Comparison of ENCODE assay signal across 23 cellular contexts in the genomic region with DNA sequence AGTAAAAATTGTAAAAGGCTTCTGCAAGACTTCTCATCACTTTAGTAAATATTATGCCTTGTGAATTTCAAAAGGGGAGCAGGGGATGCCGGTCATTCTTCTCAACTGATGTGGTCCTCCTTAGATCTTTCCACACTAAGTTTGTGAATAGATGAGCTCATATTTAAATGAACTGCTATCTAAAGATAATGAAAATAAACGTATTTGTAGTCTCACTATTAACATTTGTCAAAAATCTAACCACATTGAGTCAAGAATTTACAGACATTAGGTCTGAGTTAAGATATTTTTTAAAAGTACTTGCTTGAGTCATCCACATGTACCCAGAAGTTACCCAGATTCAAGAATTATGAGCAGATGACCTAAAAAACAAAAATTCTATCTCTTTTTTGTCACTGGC.
"Had no signal": no experiment of that assay in that cellular context is flagged by ENCODE, and none has a peak within 500 bp of the region (broad histone marks: within the 10 kb centered on the region; RNA-seq: fewer than 3 reads in every experiment).

No MANE protein-coding gene starts in this region.

- H3K36me3 ChIP-seq: gastrocnemius medialis, ovary, prostate gland had no signal

- H3K9me3 Mint-ChIP-seq: activated naive CD8-positive, alpha-beta T cell treated with anti-CD3 and anti-CD28 coated beads for 36 hours; memory B cell; natural killer cell treated with Interleukin-12 subunit alpha and Interleukin-12 subunit beta and Interleukin-15 and Interleukin-18, amount 100 ng/mL, for 72 hours had no signal

- H3K27ac Mint-ChIP-seq: activated naive CD8-positive, alpha-beta T cell treated with anti-CD3 and anti-CD28 coated beads for 36 hours had no signal

- H3K4me1 ChIP-seq: prostate gland had no signal

- H3K9me3 ChIP-seq: gastrocnemius medialis, ovary, prostate gland, spleen, upper lobe of left lung had no signal

- H3K27ac ChIP-seq: brain microvascular endothelial cell, gastrocnemius medialis, ovary, prostate gland, spleen, upper lobe of left lung, VCaP had no signal

- DNase-seq: activated CD4-positive, alpha-beta T cell treated with anti-CD3 and anti-CD28 coated beads for 1 hour; activated naive CD4-positive, alpha-beta T cell treated with Interleukin-2 at 50 U/mL for 16 hours; activated naive CD8-positive, alpha-beta T cell treated with anti-CD3 and anti-CD28 coated beads for 36 hours; activated T-cell treated with anti-CD3 and anti-CD28 coated beads, Interleukin-2, amount 50 U/mL, for 1 hour; anterior cingulate cortex; brain microvascular endothelial cell; caudate nucleus; effector memory CD4-positive, alpha-beta T cell; gastrocnemius medialis; hypothalamus; islet precursor cell; left cardiac atrium; ovary; spleen; stimulated activated CD4-positive, alpha-beta T cell treated with anti-CD3 and anti-CD28 coated beads, Interleukin-4, amount 100 ng/mL, for 1 hour; stimulated activated naive CD8-positive, alpha-beta T cell treated with anti-CD3 and anti-CD28 coated beads, Interleukin-15, Interleukin-2, amounts not matched to agents 100 U/mL and 50 U/mL, for 24 hours; SW 1271; T-helper 17 cell; upper lobe of left lung had no signal

- H3K27me3 ChIP-seq: brain microvascular endothelial cell, gastrocnemius medialis, ovary, spleen, upper lobe of left lung had no signal

- H3K4me3 Mint-ChIP-seq: activated naive CD8-positive, alpha-beta T cell treated with anti-CD3 and anti-CD28 coated beads for 36 hours; memory B cell; natural killer cell treated with Interleukin-12 subunit alpha and Interleukin-12 subunit beta and Interleukin-15 and Interleukin-18, amount 100 ng/mL, for 72 hours; T-helper 17 cell had no signal

- H3K27me3 Mint-ChIP-seq: activated naive CD8-positive, alpha-beta T cell treated with anti-CD3 and anti-CD28 coated beads for 36 hours; memory B cell; natural killer cell treated with Interleukin-12 subunit alpha and Interleukin-12 subunit beta and Interleukin-15 and Interleukin-18, amount 100 ng/mL, for 72 hours; T-helper 17 cell had no signal

- ATAC-seq: gastrocnemius medialis; left cardiac atrium; natural killer cell treated with Interleukin-12 subunit alpha and Interleukin-12 subunit beta and Interleukin-15 and Interleukin-18, amount 100 ng/mL, for 72 hours; stimulated activated naive CD8-positive, alpha-beta T cell treated with anti-CD3 and anti-CD28 coated beads, Interleukin-15, Interleukin-2, amounts not matched to agents 100 U/mL and 50 U/mL, for 24 hours; T-helper 17 cell had no signal

- H3K4me3 ChIP-seq: gastrocnemius medialis, ovary, prostate gland, spleen, upper lobe of left lung had no signal
